In the genomic region with DNA sequence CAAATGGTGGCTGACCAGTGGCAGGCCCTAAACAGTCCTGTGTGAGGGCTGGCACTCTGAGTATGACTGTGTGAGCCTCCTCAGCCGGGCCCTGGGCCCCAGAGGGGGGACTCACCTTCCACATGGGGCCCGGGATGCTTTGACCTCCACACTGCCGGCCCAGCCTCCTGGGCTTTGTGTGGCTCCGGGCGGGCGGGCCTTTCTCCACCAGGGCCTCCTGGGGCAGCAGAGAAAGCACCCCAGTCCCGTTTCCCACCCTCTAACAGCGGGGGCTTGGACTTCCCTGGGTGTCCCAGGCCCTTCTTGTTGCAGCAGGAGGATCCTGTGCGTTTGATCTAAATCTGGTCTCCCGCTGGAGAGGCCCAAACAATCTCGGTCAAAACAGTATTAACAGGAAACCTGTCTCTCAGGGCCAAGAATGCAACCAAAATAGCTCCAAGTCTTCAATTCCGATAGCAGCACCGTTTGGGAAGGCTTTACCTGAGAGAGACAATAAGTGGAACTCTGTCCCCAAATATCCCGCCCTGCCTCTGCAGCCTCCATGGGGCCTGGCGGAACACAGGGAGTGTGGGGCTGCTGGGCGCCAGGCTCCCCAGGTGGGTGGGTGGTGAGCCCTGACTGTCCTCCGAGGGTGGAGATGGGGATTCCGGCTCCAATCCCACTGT, we compare ENCODE assay signal across 24 cellular contexts.
"Had no signal": no experiment of that assay in that cellular context is flagged by ENCODE, and none has a peak within 500 bp of the region (broad histone marks: within the 10 kb centered on the region; RNA-seq: fewer than 3 reads in every experiment).

No MANE protein-coding gene starts in this region.

- H3K4me1 Mint-ChIP-seq: mesothelial cell of epicardium; naive B cell; neural crest cell; stimulated activated memory B cell treated with anti-CD40 and anti-IgM and Interleukin-4, amounts not matched to agents 10 μg/mL and 1 μg/mL and 100 μg/mL, for 72 hours had no signal

- ATAC-seq: effector memory CD8-positive, alpha-beta T cell; mucosa of descending colon; sciatic nerve; stimulated activated memory B cell treated with anti-CD40 and anti-IgM and Interleukin-4, amounts not matched to agents 10 μg/mL and 1 μg/mL and 100 μg/mL, for 72 hours had no signal

- H3K4me1 ChIP-seq: esophagus squamous epithelium had no signal

- H3K27me3 Mint-ChIP-seq: naive B cell; stimulated activated naive CD8-positive, alpha-beta T cell treated with anti-CD3 and anti-CD28 coated beads, Interleukin-15, Interleukin-2, amounts not matched to agents 100 ng/mL and 50 ng/mL, for 24 hours had no signal

- H3K27ac ChIP-seq: esophagus squamous epithelium, ovary had no signal

- H3K4me2 ChIP-seq: smooth muscle cell had no signal

- H3K36me3 ChIP-seq: esophagus squamous epithelium, ovary had no signal

- H3K9me3 ChIP-seq: esophagus squamous epithelium, mucosa of descending colon, ovary had no signal

- H3K27me3 ChIP-seq: esophagus squamous epithelium, ovary had no signal

- H3K4me3 Mint-ChIP-seq: effector memory CD8-positive, alpha-beta T cell; mesothelial cell of epicardium; naive B cell; natural killer cell treated with Interleukin-12 subunit alpha and Interleukin-12 subunit beta and Interleukin-15 and Interleukin-18, amount 100 ng/mL, for 72 hours; neural crest cell; stimulated activated memory B cell treated with anti-CD40 and anti-IgM and Interleukin-4, amounts not matched to agents 10 μg/mL and 1 μg/mL and 100 μg/mL, for 72 hours; stimulated activated naive CD8-positive, alpha-beta T cell treated with anti-CD3 and anti-CD28 coated beads, Interleukin-15, Interleukin-2, amounts not matched to agents 100 ng/mL and 50 ng/mL, for 24 hours had no signal

- H3K36me3 Mint-ChIP-seq: mesothelial cell of epicardium; naive B cell; natural killer cell treated with Interleukin-12 subunit alpha and Interleukin-12 subunit beta and Interleukin-15 and Interleukin-18, amount 100 ng/mL, for 72 hours; stimulated activated memory B cell treated with anti-CD40 and anti-IgM and Interleukin-4, amounts not matched to agents 10 μg/mL and 1 μg/mL and 100 μg/mL, for 72 hours had no signal

- H3K4me3 ChIP-seq: esophagus squamous epithelium, mucosa of descending colon, ovary, smooth muscle cell had no signal

- DNase-seq: caudate nucleus; cerebellar nuclear complex; cortex of kidney; effector memory CD8-positive, alpha-beta T cell; erythroblast; esophagus squamous epithelium; foreskin melanocyte; glutamatergic neuron; mesenchymal stem cell; mucosa of descending colon; naive B cell; nucleus accumbens; ovary; retina; stimulated activated CD4-positive, alpha-beta T cell treated with anti-CD3 and anti-CD28 coated beads, Interleukin-2, amount 100 ng/mL, for 24 hours; stimulated activated CD4-positive, alpha-beta T cell treated with anti-CD3 and anti-CD28 coated beads, Interleukin-4, amount 100 ng/mL, for 4 hours; trophoblast cell had no signal

- H3K9me3 Mint-ChIP-seq: effector memory CD8-positive, alpha-beta T cell; mesothelial cell of epicardium; natural killer cell treated with Interleukin-12 subunit alpha and Interleukin-12 subunit beta and Interleukin-15 and Interleukin-18, amount 100 ng/mL, for 72 hours; neural crest cell; stimulated activated naive CD8-positive, alpha-beta T cell treated with anti-CD3 and anti-CD28 coated beads, Interleukin-15, Interleukin-2, amounts not matched to agents 100 ng/mL and 50 ng/mL, for 24 hours had no signal

- H3K27ac Mint-ChIP-seq: effector memory CD8-positive, alpha-beta T cell; mesothelial cell of epicardium; naive B cell; natural killer cell treated with Interleukin-12 subunit alpha and Interleukin-12 subunit beta and Interleukin-15 and Interleukin-18, amount 100 ng/mL, for 72 hours; stimulated activated memory B cell treated with anti-CD40 and anti-IgM and Interleukin-4, amounts not matched to agents 10 μg/mL and 1 μg/mL and 100 μg/mL, for 72 hours; stimulated activated naive CD8-positive, alpha-beta T cell treated with anti-CD3 and anti-CD28 coated beads, Interleukin-15, Interleukin-2, amounts not matched to agents 100 ng/mL and 50 ng/mL, for 24 hours had no signal
